ENCODE assay signal across 17 cellular contexts in genomic region chr2:181190711-181191110, GRCh38.
DNase-seq lines count a peak whose midpoint lies in the region; TF ChIP-seq lines count a peak whose summit lies in the region.
"Had no signal": no experiment of that assay in that cellular context is flagged by ENCODE, and none has a peak within 500 bp of the region (broad histone marks: within the 10 kb centered on the region; RNA-seq: fewer than 3 reads in every experiment).

No MANE protein-coding gene starts in this region.

- no peaks in the 10 kb centered on the region for H3K9me3 Mint-ChIP-seq in H9

- no peak overlapping the region for H2BK120ac ChIP-seq in H9 (ENCODE audit: low read depth, low read length, poor library complexity, severe bottlenecking)

- H3K27me3 ChIP-seq in H9 (ENCODE audit: insufficient read depth, low read length) (no peaks in the 10 kb centered on the region), mammary epithelial cell (ENCODE audit: insufficient read depth, low read length) (no peaks in the 10 kb centered on the region)
- H3K27me3 ChIP-seq: pancreas, SJCRH30, transverse colon had no signal

- H2BK12ac ChIP-seq in H9 (ENCODE audit: insufficient read length, low read depth, low read length), result no peak overlapping the region

- no peak overlapping the region for H3K27ac ChIP-seq in H9 (ENCODE audit: insufficient read length, low read depth, low read length)
- H3K27ac ChIP-seq in mammary epithelial cell (ENCODE audit: insufficient read depth, low read depth, low read length), result no peak overlapping the region
- H3K27ac ChIP-seq: C4-2B, pancreas, transverse colon had no signal

- H3K79me2 ChIP-seq in H9 (ENCODE audit: insufficient read depth, low read length), result no peaks in the 10 kb centered on the region
- no peaks in the 10 kb centered on the region for H3K79me2 ChIP-seq in mammary epithelial cell (ENCODE audit: insufficient read depth, low read length)

- H2AK5ac ChIP-seq in H9 (ENCODE audit: insufficient read length, low read length), result no peak overlapping the region

- no peak overlapping the region for H3K18ac ChIP-seq in H9 (ENCODE audit: insufficient read length, low read depth, low read length)

- no peak overlapping the region for H2AFZ ChIP-seq in H9 (ENCODE audit: low read length)
- H2AFZ ChIP-seq in mammary epithelial cell (ENCODE audit: low read depth, low read length), result no peak overlapping the region

- intact Hi-C loops in mammary epithelial cell (cut with micrococcal nuclease), result no loop called here

- no peak overlapping the region for H3K14ac ChIP-seq in H9 (ENCODE audit: insufficient read depth, low read length)

- H4K91ac ChIP-seq in H9 (ENCODE audit: insufficient read length, low read depth, low read length), result no peak overlapping the region

- DNase-seq in NCI-H2171 treated with DMSO at 0.1 percent for 48 hours (lab: John Stamatoyannopoulos, UW), result peak; percentile 62
- DNase-seq in NCI-H2171 (lab: John Stamatoyannopoulos, UW), result no peak
- DNase-seq in NB4 (ENCODE audit: low read depth), result peak; percentile 42
- peak; percentile 7 for DNase-seq in choroid plexus epithelial cell (ENCODE audit: low read depth)
- DNase-seq in skeletal muscle cell (ENCODE audit: low read depth), result peak; percentile 48
- no peak for DNase-seq in H9
- no peak for DNase-seq in mammary epithelial cell
- DNase-seq in NCI-H128 (lab: John Stamatoyannopoulos, UW; ENCODE audit: unreplicated experiment), result no peak
- DNase-seq: 8988T; activated CD4-positive, CD25-positive, alpha-beta regulatory T cell treated with anti-CD3 and anti-CD28 coated beads, Interleukin-2, amount 50 U/mL, for 72 hours; NCI-H1436; NCI-H446; pancreas; transverse colon had no signal

- H3K4me2 ChIP-seq in H9 (ENCODE audit: insufficient read depth, insufficient read length, low read length) (no peak overlapping the region), mammary epithelial cell (ENCODE audit: insufficient read depth, low read depth, low read length) (no peak overlapping the region)

- H2BK15ac ChIP-seq in H9 (ENCODE audit: low read depth, low read length), result no peak overlapping the region

- peaks cover 0 to 6% of the 10 kb centered on the region in 2 experiments; a peak in 2 of 4 replicates for H3K4me1 Mint-ChIP-seq in H9

- H3K4me3 Mint-ChIP-seq in H9, result no peak overlapping the region

- no peaks in the 10 kb centered on the region for H3K36me3 Mint-ChIP-seq in H9 (ENCODE audit: insufficient read depth in 1 of 3, low read depth in 3 of 3)

- CTCF ChIA-PET in mammary epithelial cell (lab: Charles Lee; ENCODE audit: low non-redundant PET), result interaction anchor here (0.7 kb wide), 1 partner anchor 86 kb away, joined by 4 read pairs; no protein-coding TSS in a partner anchor

- H3K4me3 ChIP-seq in NB4 (ENCODE audit: low read depth, low read length) (no peak overlapping the region), choroid plexus epithelial cell (ENCODE audit: low read depth, low read length) (no peak overlapping the region), skeletal muscle cell (ENCODE audit: low read depth, low read length) (no peak overlapping the region), mammary epithelial cell (replicated peaks in 1 of 3; ENCODE audit: insufficient read depth in 1 of 3, low read depth in 2 of 3, low read length in 3 of 3) (no peak overlapping the region)
- H3K4me3 ChIP-seq: pancreas, SJCRH30, skin epidermis, transverse colon had no signal

- no peak for TF ChIP-seq CTCF in NB4 (IDR thresholded peaks at IDR 0.05; ENCODE audit: low read depth, low read length)
- TF ChIP-seq CTCF in choroid plexus epithelial cell (conservative IDR thresholded peaks at IDR 0.05; ENCODE audit: low read depth, low read length), result no peak
- TF ChIP-seq CTCF in H9 (conservative IDR thresholded peaks at IDR 0.05), result no peak
- TF ChIP-seq CTCF in mammary epithelial cell (conservative IDR thresholded peaks at IDR 0.05 in 1 of 2, IDR thresholded peaks at IDR 0.05 in 1 of 2; ENCODE audit: extremely low read depth in 1 of 2, insufficient read depth in 1 of 2, low read depth in 1 of 2, low read length in 2 of 2), result no peak

- H3K27ac Mint-ChIP-seq in H9, result peak overlapping the region in 1 of 3 experiments; percentile 74; a peak in 1 of 7 replicates

- WGBS in H9 (ENCODE audit: extremely low coverage, insufficient read length, low lambda C conversion rate), result no CpG with 5 or more reads among the region's 1 CpG
- 27% methylated on average over 1 of the region's 1 CpG for WGBS in mammary epithelial cell (ENCODE audit: low coverage, missing lambda C conversion rate)

- no peak overlapping the region for H3T11ph ChIP-seq in H9 (ENCODE audit: low read length)

- in situ Hi-C loops in mammary epithelial cell (cut with MboI; ENCODE audit: low sequenced_read_pairs in 2 of 2), result no loop called here

- no peaks in the 10 kb centered on the region for H3K23me2 ChIP-seq in H9 (ENCODE audit: insufficient read length, low read depth, low read length, poor library complexity, severe bottlenecking)

- H2BK20ac ChIP-seq in H9 (ENCODE audit: low read depth, low read length, poor library complexity, severe bottlenecking), result no peak overlapping the region

- no peak overlapping the region for H4K5ac ChIP-seq in H9 (ENCODE audit: insufficient read length, low read depth, low read length)

- H3K56ac ChIP-seq in H9 (ENCODE audit: insufficient read length, low read depth, low read length), result no peak overlapping the region

- H3K27me3 Mint-ChIP-seq in H9 (ENCODE audit: low read depth), result no peaks in the 10 kb centered on the region

- BruUV-seq in mammary epithelial cell (replicated peaks; lab: Mats Ljungman, UMichigan), result no TSS peak

- no peaks in the 10 kb centered on the region for H3K79me1 ChIP-seq in H9 (ENCODE audit: insufficient read depth, low read depth, low read length, poor library complexity, severe bottlenecking)

- H3K36me3 ChIP-seq in mammary epithelial cell (ENCODE audit: insufficient read depth, low read length), result no peaks in the 10 kb centered on the region
- H3K36me3 ChIP-seq: pancreas, SJCRH30, transverse colon had no signal

- H3K4ac ChIP-seq in H9 (ENCODE audit: low read depth, low read length), result no peak overlapping the region

- H4K20me1 ChIP-seq in H9 (ENCODE audit: control insufficient read depth, insufficient read depth, insufficient read length) (no peaks in the 10 kb centered on the region), mammary epithelial cell (ENCODE audit: insufficient read depth, low read length) (no peaks in the 10 kb centered on the region)

- H3K9me3 ChIP-seq in H9 (ENCODE audit: control insufficient read depth, low read depth, low read length) (no peaks in the 10 kb centered on the region), mammary epithelial cell (replicated peaks; ENCODE audit: insufficient read depth, low read length) (no peaks in the 10 kb centered on the region)
- H3K9me3 ChIP-seq: pancreas, SJCRH30, transverse colon had no signal

- no peak for TF ChIP-seq POLR2A in NB4 (IDR thresholded peaks at IDR 0.05; ENCODE audit: extremely low read depth, insufficient read length)

- H3K9ac ChIP-seq in H9 (ENCODE audit: extremely low read depth, insufficient read length, low read length), result no peak overlapping the region
- no peak overlapping the region for H3K9ac ChIP-seq in mammary epithelial cell (ENCODE audit: insufficient read depth, low read length)

- dilution Hi-C loops in mammary epithelial cell (cut with HindIII; ENCODE audit: low sequenced_read_pairs), result no loop called here

- H2BK5ac ChIP-seq in H9 (ENCODE audit: insufficient read length, low read length), result no peak overlapping the region

- no peak overlapping the region for H3K23ac ChIP-seq in H9 (ENCODE audit: insufficient read length, low read depth, low read length)

- H3K4me1 ChIP-seq in H9 (ENCODE audit: insufficient read depth, low read length), result no peaks in the 10 kb centered on the region
- H3K4me1 ChIP-seq in mammary epithelial cell (ENCODE audit: insufficient read depth, low read length), result no peaks in the 10 kb centered on the region
- H3K4me1 ChIP-seq: pancreas, transverse colon had no signal

- no peak overlapping the region for H4K8ac ChIP-seq in H9 (replicated peaks; ENCODE audit: insufficient read length, low read depth, low read length)

Comparison
In these comparisons a context has a peak if more than half of its experiments do, and no peak if none do; other contexts are left out.
1. DNase-seq: peak in NCI-H2171 treated with DMSO at 0.1 percent for 48 hours (single experiment), NB4 (single experiment), choroid plexus epithelial cell (single experiment) and skeletal muscle cell (single experiment); none in NCI-H2171 (single experiment), H9 (single experiment), mammary epithelial cell (single experiment) and NCI-H128 (single experiment).